25 cellular contexts compared by ENCODE assay signal in genomic region chr5:140694276-140694675, GRCh38. TPM values are rescaled to one million over a fixed set of nuclear protein-coding genes. Genes with fewer than 3 reads are reported as not detected.
"Had no signal": no experiment of that assay in that cellular context is flagged by ENCODE, and none has a peak within 500 bp of the region (broad histone marks: within the 10 kb centered on the region; RNA-seq: fewer than 3 reads in every experiment).

No MANE protein-coding gene starts in this region.

- H3K27me3 Mint-ChIP-seq: naive thymus-derived CD4-positive, alpha-beta T cell had no signal

- ATAC-seq: activated naive CD4-positive, alpha-beta T cell treated with anti-CD3 and anti-CD28 coated beads, Interleukin-2, amount 50 U/mL, for 72 hours; left lung; naive thymus-derived CD4-positive, alpha-beta T cell; stimulated activated naive CD8-positive, alpha-beta T cell treated with anti-CD3 and anti-CD28 coated beads, Interleukin-15, Interleukin-2, amounts not matched to agents 100 U/mL and 50 U/mL, for 24 hours; upper lobe of right lung had no signal

- H3K9me3 ChIP-seq: ascending aorta, left lung, neutrophil, ovary, prostate gland, right atrium auricular region, upper lobe of right lung had no signal

- H3K4me3 ChIP-seq: ascending aorta, hepatocyte, left lung, lung, ovary, prostate gland, right atrium auricular region, upper lobe of right lung had no signal

- H3K27ac Mint-ChIP-seq: activated naive CD4-positive, alpha-beta T cell treated with anti-CD3 and anti-CD28 coated beads, Interleukin-2, amount 50 U/mL, for 72 hours; T-helper 1 cell treated with Interleukin-12 subunit alpha and Interleukin-12 subunit beta and Interleukin-4 antibody, amounts not matched to agents 30 μg/mL and 1 μg/mL, for 36 hours had no signal

- H3K27me3 ChIP-seq: ascending aorta, hepatocyte, left lung, neutrophil, ovary, right atrium auricular region, upper lobe of right lung had no signal

- H3K4me3 Mint-ChIP-seq: activated T-helper 1 cell treated with anti-CD3 and anti-CD28 coated beads, Interleukin-12 subunit alpha, Interleukin-12 subunit beta, Interleukin-2, Interleukin-4 antibody, amounts not matched to agents 30 ng/mL and 10 ng/mL and 1 ng/mL, durations not matched to agents 14 hours and 24 hours and 36 hours; T-helper 1 cell treated with Interleukin-12 subunit alpha and Interleukin-12 subunit beta and Interleukin-4 antibody, amounts not matched to agents 30 μg/mL and 1 μg/mL, for 36 hours had no signal

- H3K4me1 ChIP-seq: prostate gland had no signal

- H2AFZ ChIP-seq: hepatocyte had no signal

- DNase-seq: activated CD4-positive, alpha-beta T cell treated with anti-CD3 and anti-CD28 coated beads for 4 hours; activated CD4-positive, alpha-beta T cell treated with anti-CD3 and anti-CD28 coated beads, Interleukin-2, amount 50 U/mL, for 48 hours; activated CD4-positive, CD25-positive, alpha-beta regulatory T cell; activated gamma-delta T cell; cerebellar nuclear complex; cortex of kidney; glutamatergic neuron; immature natural killer cell; kidney glomerular epithelial cell; left lung; naive thymus-derived CD4-positive, alpha-beta T cell; ovary; stimulated activated CD4-positive, alpha-beta T cell treated with anti-CD3 and anti-CD28 coated beads, Interleukin-4, amount 100 ng/mL, for 24 hours; stimulated activated naive CD8-positive, alpha-beta T cell treated with anti-CD3 and anti-CD28 coated beads, Interleukin-15, Interleukin-2, amounts not matched to agents 100 U/mL and 50 U/mL, for 24 hours; upper lobe of right lung had no signal

- H3K36me3 ChIP-seq: ovary had no signal

- H3K9me3 Mint-ChIP-seq: activated naive CD4-positive, alpha-beta T cell treated with anti-CD3 and anti-CD28 coated beads, Interleukin-2, amount 50 U/mL, for 72 hours; activated T-helper 1 cell treated with anti-CD3 and anti-CD28 coated beads, Interleukin-12 subunit alpha, Interleukin-12 subunit beta, Interleukin-2, Interleukin-4 antibody, amounts not matched to agents 30 ng/mL and 10 ng/mL and 1 ng/mL, durations not matched to agents 14 hours and 24 hours and 36 hours; immature natural killer cell; naive thymus-derived CD4-positive, alpha-beta T cell; T-helper 1 cell treated with Interleukin-12 subunit alpha and Interleukin-12 subunit beta and Interleukin-4 antibody, amounts not matched to agents 30 μg/mL and 1 μg/mL, for 36 hours had no signal

- H3K4me2 ChIP-seq: hepatocyte had no signal

RNA-seq across cellular contexts. Expression of gene DND1, which starts 20.9 kb away (rescaled TPM):
- total RNA-seq: epithelial cell of proximal tubule had no signal
